Comparison of ENCODE assay signal across 16 cellular contexts in the genomic region with DNA sequence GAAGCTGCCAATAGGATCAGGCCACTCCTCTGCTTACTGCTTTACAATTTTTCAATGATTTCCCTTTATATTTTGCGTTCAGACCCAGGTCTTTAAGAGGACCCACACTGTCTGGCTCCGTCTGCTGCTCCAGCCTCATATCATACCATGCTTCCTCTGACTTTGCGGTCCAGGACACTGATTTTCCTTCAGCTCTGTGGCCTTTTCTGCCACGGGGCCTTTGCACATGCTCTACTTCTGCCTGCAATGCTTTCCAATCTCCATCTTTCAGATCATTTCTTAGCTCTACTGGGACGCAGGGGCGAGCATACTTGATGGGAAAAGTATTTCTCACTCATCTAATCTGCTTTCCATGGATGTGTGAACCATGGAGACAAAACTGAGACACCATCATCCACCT. TPM values are rescaled to one million over a fixed set of nuclear protein-coding genes. Genes with fewer than 3 reads are reported as not detected.
A peak's percentile ranks its signal among the peaks of the same experiment; 100 is the strongest.
DNase-seq lines count a peak whose midpoint lies in the region; ATAC-seq and TF ChIP-seq lines count a peak whose summit lies in the region.
"Had no signal": no experiment of that assay in that cellular context is flagged by ENCODE, and none has a peak within 500 bp of the region (broad histone marks: within the 10 kb centered on the region; RNA-seq: fewer than 3 reads in every experiment).

No MANE protein-coding gene starts in this region.

- H3K4me3 ChIP-seq in MG63 = no peak overlapping the region
- H3K4me3 ChIP-seq: A549; BLaER1 treated with 17β-estradiol and CSF1 and Interleukin-3, amounts not matched to agents 10 nM and 100 nM had no signal

- H3K9me3 Mint-ChIP-seq in stimulated activated naive CD8-positive, alpha-beta T cell treated with anti-CD3 and anti-CD28 coated beads, Interleukin-15, Interleukin-2, amounts not matched to agents 100 ng/mL and 50 ng/mL, for 24 hours = peaks cover 7% of the 10 kb centered on the region
- H3K9me3 Mint-ChIP-seq in stimulated activated naive CD8-positive, alpha-beta T cell treated with anti-CD3 and anti-CD28 coated beads, Interleukin-15, amount 100 ng/mL, for 72 hours = peaks cover 4 to 7% of the 10 kb centered on the region in 2 donors
- no peaks in the 10 kb centered on the region for H3K9me3 Mint-ChIP-seq in osteocyte (ENCODE audit: unreplicated experiment)

- H3K27me3 Mint-ChIP-seq in stimulated activated naive CD8-positive, alpha-beta T cell treated with anti-CD3 and anti-CD28 coated beads, Interleukin-15, Interleukin-2, amounts not matched to agents 100 ng/mL and 50 ng/mL, for 24 hours = peaks cover 36% of the 10 kb centered on the region
- peaks cover 42% of the 10 kb centered on the region for H3K27me3 Mint-ChIP-seq in stimulated activated naive CD8-positive, alpha-beta T cell treated with anti-CD3 and anti-CD28 coated beads, Interleukin-15, amount 100 ng/mL, for 72 hours
- peaks cover 5% of the 10 kb centered on the region for H3K27me3 Mint-ChIP-seq in osteocyte (ENCODE audit: unreplicated experiment)

- no peaks in the 10 kb centered on the region for H3K27me3 ChIP-seq in MG63
- H3K27me3 ChIP-seq: BLaER1 treated with 17β-estradiol and CSF1 and Interleukin-3, amounts not matched to agents 10 nM and 100 nM had no signal

- H3K36me3 ChIP-seq in MG63 = no peaks in the 10 kb centered on the region

- H3K27ac Mint-ChIP-seq in stimulated activated naive CD8-positive, alpha-beta T cell treated with anti-CD3 and anti-CD28 coated beads, Interleukin-15, Interleukin-2, amounts not matched to agents 100 ng/mL and 50 ng/mL, for 24 hours = peak overlapping the region; percentile 18
- no peak overlapping the region for H3K27ac Mint-ChIP-seq in stimulated activated naive CD8-positive, alpha-beta T cell treated with anti-CD3 and anti-CD28 coated beads, Interleukin-15, amount 100 ng/mL, for 72 hours
- no peak overlapping the region for H3K27ac Mint-ChIP-seq in osteocyte (ENCODE audit: unreplicated experiment)
- H3K27ac Mint-ChIP-seq: B cell; CD4-positive, alpha-beta T cell; CD8-positive, alpha-beta T cell had no signal

- no peak for ATAC-seq in stimulated activated naive CD8-positive, alpha-beta T cell treated with anti-CD3 and anti-CD28 coated beads, Interleukin-15, amount 100 ng/mL, for 72 hours
- ATAC-seq in GM21526 (IDR thresholded peaks at IDR 0.05; ENCODE audit: low FRiP score, unreplicated experiment) = no peak
- ATAC-seq: A549; CD8-positive, alpha-beta T cell had no signal

- 0 out of 2 replicates have a peak, but pooled peaks cover 2% of the 10 kb centered on the region for H3K9me3 ChIP-seq in MG63
- H3K9me3 ChIP-seq: A549 had no signal

- no peak for TF ChIP-seq CTCF in osteocyte (IDR thresholded peaks at IDR 0.05)

- DNase-seq in stimulated activated naive CD8-positive, alpha-beta T cell treated with anti-CD3 and anti-CD28 coated beads, Interleukin-15, amount 100 ng/mL, for 72 hours = no peak
- DNase-seq in osteocyte (ENCODE audit: extremely low spot score, unreplicated experiment) (peak; percentile 51), MG63 (no peak)
- DNase-seq: AML-193; Caco-2; Calu3; CD4-positive, alpha-beta T cell; CD8-positive, alpha-beta T cell; DMS79 treated with DMSO at 0.1 percent for 48 hours; GF-D8 had no signal

- H3K4me3 Mint-ChIP-seq in stimulated activated naive CD8-positive, alpha-beta T cell treated with anti-CD3 and anti-CD28 coated beads, Interleukin-15, Interleukin-2, amounts not matched to agents 100 ng/mL and 50 ng/mL, for 24 hours = no peak overlapping the region
- H3K4me3 Mint-ChIP-seq in stimulated activated naive CD8-positive, alpha-beta T cell treated with anti-CD3 and anti-CD28 coated beads, Interleukin-15, amount 100 ng/mL, for 72 hours = no peak overlapping the region
- no peak overlapping the region for H3K4me3 Mint-ChIP-seq in osteocyte (ENCODE audit: unreplicated experiment)
- H3K4me3 Mint-ChIP-seq: B cell; CD4-positive, alpha-beta T cell; CD8-positive, alpha-beta T cell had no signal

- no peaks in the 10 kb centered on the region for H3K36me3 Mint-ChIP-seq in stimulated activated naive CD8-positive, alpha-beta T cell treated with anti-CD3 and anti-CD28 coated beads, Interleukin-15, Interleukin-2, amounts not matched to agents 100 ng/mL and 50 ng/mL, for 24 hours (ENCODE audit: low read depth)
- H3K36me3 Mint-ChIP-seq in osteocyte (ENCODE audit: unreplicated experiment) = no peaks in the 10 kb centered on the region
- H3K36me3 Mint-ChIP-seq: CD8-positive, alpha-beta T cell had no signal

- H3K4me1 Mint-ChIP-seq in stimulated activated naive CD8-positive, alpha-beta T cell treated with anti-CD3 and anti-CD28 coated beads, Interleukin-15, Interleukin-2, amounts not matched to agents 100 ng/mL and 50 ng/mL, for 24 hours (ENCODE audit: low read depth) = no peaks in the 10 kb centered on the region
- H3K4me1 Mint-ChIP-seq in stimulated activated naive CD8-positive, alpha-beta T cell treated with anti-CD3 and anti-CD28 coated beads, Interleukin-15, amount 100 ng/mL, for 72 hours = no peaks in the 10 kb centered on the region
- no peaks in the 10 kb centered on the region for H3K4me1 Mint-ChIP-seq in osteocyte (ENCODE audit: unreplicated experiment)
- H3K4me1 Mint-ChIP-seq: B cell had no signal

RNA-seq across cellular contexts. Expression of gene SH3GL3, which starts 23.0 kb away (rescaled TPM):
- not detected in 2 replicates for total RNA-seq in osteocyte
- total RNA-seq in MG63 (2014; rRNA removed; shearing (Covaris generic); ENCODE audit: low replicate concordance) = 0.15 and 2.4 TPM in 2 replicates
- total RNA-seq: A172; B cell; Caco-2; CD4-positive, alpha-beta T cell; CD8-positive, alpha-beta T cell had no signal
